15 cellular contexts compared by ENCODE assay signal in the genomic region with DNA sequence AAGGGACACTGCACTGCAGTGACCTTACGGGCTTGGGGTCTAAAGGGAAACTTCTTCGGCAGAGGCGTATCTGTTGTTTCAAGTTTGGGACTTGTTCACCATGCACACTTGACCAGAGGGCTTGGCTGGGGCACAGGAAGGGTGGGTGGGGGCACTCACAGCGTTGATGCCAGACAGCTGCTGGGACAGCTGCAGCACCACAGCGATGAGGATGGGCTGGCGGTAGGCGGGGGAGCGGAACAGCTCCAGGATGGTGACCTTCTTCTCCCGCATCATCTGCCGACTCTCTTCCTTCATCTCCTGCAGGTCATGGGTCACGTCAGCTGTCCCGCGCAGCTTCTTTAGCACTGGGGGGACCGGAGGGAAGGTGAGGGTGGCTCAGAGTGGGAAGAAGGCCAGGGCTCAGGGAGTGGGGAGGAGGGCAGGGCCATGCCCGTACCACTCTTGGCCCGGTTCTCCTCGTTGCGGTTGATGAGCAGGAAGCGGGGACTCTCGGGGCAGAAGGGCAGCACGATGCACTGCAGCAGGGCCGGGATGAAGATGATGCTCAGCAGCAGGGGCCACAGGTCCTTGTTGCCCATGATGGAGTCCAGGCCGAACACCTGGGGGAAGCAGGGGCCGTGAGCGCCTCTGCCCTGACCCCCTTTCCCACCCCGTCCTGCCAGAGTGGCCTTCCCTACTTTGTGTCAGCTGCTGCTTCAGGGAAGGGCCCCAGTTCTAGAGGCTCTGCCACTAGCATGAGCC. TPM values are rescaled to one million over a fixed set of nuclear protein-coding genes. Genes with fewer than 3 reads are reported as not detected.
A peak's percentile ranks its signal among the peaks of the same experiment; 100 is the strongest.
DNase-seq lines count a peak whose midpoint lies in the region; ATAC-seq and TF ChIP-seq lines count a peak whose summit lies in the region.
"Had no signal": no experiment of that assay in that cellular context is flagged by ENCODE, and none has a peak within 500 bp of the region (broad histone marks: within the 10 kb centered on the region; RNA-seq: fewer than 3 reads in every experiment).

No MANE protein-coding gene starts in this region.

- H3K9me3 ChIP-seq in KOPT-K1 (ENCODE audit: insufficient read depth, low read length, poor library complexity, severe bottlenecking) = no peaks in the 10 kb centered on the region
- H3K9me3 ChIP-seq in neuronal stem cell (replicated peaks in 1 of 2; ENCODE audit: control insufficient read depth in 2 of 2, insufficient read depth in 1 of 2, low read depth in 1 of 2, low read length in 2 of 2) = peaks cover 0 to 6% of the 10 kb centered on the region in 2 donors
- H3K9me3 ChIP-seq in prostate gland = no peaks in the 10 kb centered on the region
- H3K9me3 ChIP-seq: upper lobe of left lung had no signal

- H3K79me1 ChIP-seq in neuronal stem cell (ENCODE audit: low read depth, low read length) = peaks cover 21% of the 10 kb centered on the region

- H3K4me2 ChIP-seq in neuronal stem cell (ENCODE audit: insufficient read depth, low read length, poor library complexity, severe bottlenecking) = no peak overlapping the region

- H3K4me1 ChIP-seq in neuronal stem cell (ENCODE audit: control insufficient read depth in 2 of 2, insufficient read depth in 1 of 2, low read depth in 1 of 2, low read length in 2 of 2) (peaks cover 8 to 31% of the 10 kb centered on the region in 2 donors), prostate gland (replicated peaks) (peaks cover 16% of the 10 kb centered on the region)

- peak overlapping the region; percentile 67 for H2BK5ac ChIP-seq in neuronal stem cell (ENCODE audit: low read length)

- ATAC-seq in activated CD4-positive, alpha-beta T cell treated with anti-CD3 and anti-CD28 coated beads for 36 hours = no peak
- no peak for ATAC-seq in central memory CD8-positive, alpha-beta T cell (replicated peaks; ENCODE audit: extremely low read depth, poor library complexity, severe bottlenecking)
- no peak for ATAC-seq in HG02981 (IDR thresholded peaks at IDR 0.05; ENCODE audit: unreplicated experiment)
- ATAC-seq: activated T-cell treated with anti-CD3 and anti-CD28 coated beads, Interleukin-2, amount 50 U/mL, for 4 hours; left cardiac atrium; Panc1 had no signal

- no peak overlapping the region for H4K91ac ChIP-seq in neuronal stem cell (ENCODE audit: low read depth, low read length, poor library complexity)

- no peak for TF ChIP-seq CTCF in prostate gland (IDR thresholded peaks at IDR 0.05)

- no peak overlapping the region for H2BK120ac ChIP-seq in neuronal stem cell (ENCODE audit: low read depth, low read length)

- H3K36me3 Mint-ChIP-seq in activated CD4-positive, alpha-beta T cell treated with anti-CD3 and anti-CD28 coated beads for 36 hours (ENCODE audit: low read depth) = peaks cover 79% of the 10 kb centered on the region
- peaks cover 68% of the 10 kb centered on the region for H3K36me3 Mint-ChIP-seq in central memory CD8-positive, alpha-beta T cell (ENCODE audit: insufficient read depth)

- peaks cover 59% of the 10 kb centered on the region for H3K4me1 Mint-ChIP-seq in activated CD4-positive, alpha-beta T cell treated with anti-CD3 and anti-CD28 coated beads for 36 hours
- H3K4me1 Mint-ChIP-seq in central memory CD8-positive, alpha-beta T cell = peaks cover 66% of the 10 kb centered on the region

- no peaks in the 10 kb centered on the region for H3K9me3 Mint-ChIP-seq in activated CD4-positive, alpha-beta T cell treated with anti-CD3 and anti-CD28 coated beads for 36 hours (ENCODE audit: low read depth)
- no peaks in the 10 kb centered on the region for H3K9me3 Mint-ChIP-seq in central memory CD8-positive, alpha-beta T cell
- H3K9me3 Mint-ChIP-seq: activated T-cell treated with anti-CD3 and anti-CD28 coated beads, Interleukin-2, amount 50 U/mL, for 4 hours had no signal

- no peak overlapping the region for H4K8ac ChIP-seq in neuronal stem cell (ENCODE audit: low read depth, low read length)

- CTCF ChIA-PET in activated CD4-positive, alpha-beta T cell treated with anti-CD3 and anti-CD28 coated beads for 36 hours (lab: Charles Lee) = no interaction called here

- no peak overlapping the region for H2AFZ ChIP-seq in neuronal stem cell (ENCODE audit: low read length)

- POLR2A ChIA-PET in activated CD4-positive, alpha-beta T cell treated with anti-CD3 and anti-CD28 coated beads for 36 hours (lab: Charles Lee) = no interaction called here

- H3K18ac ChIP-seq in neuronal stem cell (ENCODE audit: low read length) = peak overlapping the region; percentile 11

- no peaks in the 10 kb centered on the region for H3K27me3 Mint-ChIP-seq in activated CD4-positive, alpha-beta T cell treated with anti-CD3 and anti-CD28 coated beads for 36 hours
- no peaks in the 10 kb centered on the region for H3K27me3 Mint-ChIP-seq in central memory CD8-positive, alpha-beta T cell

- no peak overlapping the region for H2BK12ac ChIP-seq in neuronal stem cell (ENCODE audit: low read length)

- H2AK5ac ChIP-seq in neuronal stem cell (ENCODE audit: low read depth, low read length) = no peak overlapping the region

- no peak for DNase-seq in activated CD4-positive, alpha-beta T cell treated with anti-CD3 and anti-CD28 coated beads for 36 hours
- DNase-seq in activated CD4-positive, alpha-beta T cell treated with anti-CD3 and anti-CD28 coated beads for 1 hour = no peak
- no peak for DNase-seq in central memory CD8-positive, alpha-beta T cell (ENCODE audit: low spot score in 2 of 2)
- DNase-seq in neuronal stem cell (ENCODE audit: low spot score) (no peak), prostate gland (ENCODE audit: low spot score) (no peak), NCI-H2081 treated with DMSO at 0.1 percent for 48 hours (lab: John Stamatoyannopoulos, UW) (no peak)
- DNase-seq: activated T-cell treated with anti-CD3 and anti-CD28 coated beads, Interleukin-2, amount 50 U/mL, for 4 hours; caudate nucleus; left cardiac atrium; NCI-H1092 treated with DMSO at 0.1 percent for 48 hours; NCI-H446 had no signal

- H3K14ac ChIP-seq in neuronal stem cell (ENCODE audit: low read length) = no peak overlapping the region

- H3K9ac ChIP-seq in neuronal stem cell (ENCODE audit: low read depth, low read length, poor library complexity) = peak overlapping the region; percentile 17

- no peak overlapping the region for H3K4me3 ChIP-seq in neuronal stem cell (ENCODE audit: low read length in 2 of 2)
- no peak overlapping the region for H3K4me3 ChIP-seq in prostate gland
- H3K4me3 ChIP-seq: upper lobe of left lung had no signal

- H3K27ac Mint-ChIP-seq in activated CD4-positive, alpha-beta T cell treated with anti-CD3 and anti-CD28 coated beads for 36 hours = peak overlapping the region; percentile 92
- H3K27ac Mint-ChIP-seq in central memory CD8-positive, alpha-beta T cell (ENCODE audit: low read depth) = peak overlapping the region; percentile 78

- no peaks in the 10 kb centered on the region for H3K27me3 ChIP-seq in neuronal stem cell (ENCODE audit: control insufficient read depth in 3 of 3, insufficient read depth in 3 of 3, low read depth in 1 of 3, low read length in 3 of 3)
- H3K27me3 ChIP-seq in prostate gland (replicated peaks; ENCODE audit: insufficient read depth) = no peaks in the 10 kb centered on the region
- H3K27me3 ChIP-seq: upper lobe of left lung had no signal

- peak overlapping the region; percentile 95 for H3K27ac ChIP-seq in KOPT-K1 (ENCODE audit: low read depth, low read length, poor library complexity, severe bottlenecking)
- peak overlapping the region; percentile 42 for H3K27ac ChIP-seq in neuronal stem cell (replicated peaks; ENCODE audit: low read length)
- no peak overlapping the region for H3K27ac ChIP-seq in prostate gland

- no peak overlapping the region for H3K4ac ChIP-seq in neuronal stem cell (ENCODE audit: low read length)

- H2BK15ac ChIP-seq in neuronal stem cell (ENCODE audit: low read length) = no peak overlapping the region

- TF ChIP-seq POLR2A in prostate gland (IDR thresholded peaks at IDR 0.05) = no peak

- H3K36me3 ChIP-seq in KOPT-K1 (ENCODE audit: insufficient read depth, low read length) = peaks cover 72% of the 10 kb centered on the region
- peaks cover 81 to 98% of the 10 kb centered on the region in 2 donors for H3K36me3 ChIP-seq in neuronal stem cell (replicated peaks in 1 of 2; ENCODE audit: control insufficient read depth in 2 of 2, insufficient read depth in 2 of 2, low read length in 2 of 2)
- H3K36me3 ChIP-seq in prostate gland = peaks cover 13 to 32% of the 10 kb centered on the region in 2 donors

- H3K23ac ChIP-seq in neuronal stem cell (ENCODE audit: low read depth, low read length, poor library complexity) = peak overlapping the region; percentile 56

- no peak overlapping the region for H3K4me3 Mint-ChIP-seq in activated CD4-positive, alpha-beta T cell treated with anti-CD3 and anti-CD28 coated beads for 36 hours
- peak overlapping the region; percentile 66 for H3K4me3 Mint-ChIP-seq in central memory CD8-positive, alpha-beta T cell
- H3K4me3 Mint-ChIP-seq: activated T-cell treated with anti-CD3 and anti-CD28 coated beads, Interleukin-2, amount 50 U/mL, for 4 hours had no signal

- intact Hi-C loops in activated CD4-positive, alpha-beta T cell treated with anti-CD3 and anti-CD28 coated beads for 36 hours (cut with DNase I, micrococcal nuclease) = loop anchor here in 1 of 2 experiments (5.0 kb wide), 1 partner anchor 243 kb away; a partner anchor contains a TSS
- intact Hi-C loops in prostate gland (cut with DNase I) = loop anchor here (5.0 to 10.0 kb wide), 2 partner anchors 143 to 165 kb away; a partner anchor contains a TSS

- WGBS in neuronal stem cell (ENCODE audit: extremely low coverage in 2 of 2, insufficient read length in 2 of 2, insufficient replicate concordance in 1 of 2), 2 donors = no CpG with 5 or more reads among the region's 26 CpGs
- 83% methylated on average over 23 of the region's 26 CpGs for WGBS in prostate gland

RNA-seq across cellular contexts. Expression of a gene that starts 29.1 kb away (rescaled TPM):
- total RNA-seq in activated CD4-positive, alpha-beta T cell treated with anti-CD3 and anti-CD28 coated beads for 36 hours = 100 to 1,000 TPM; 115 to 125 TPM
- polyA plus RNA-seq in neuronal stem cell (2013, experiment 1 of 2) = 350 TPM
- 351 TPM for polyA plus RNA-seq in neuronal stem cell (2013, experiment 2 of 2)
- total RNA-seq in prostate gland = 100 to 1,000 TPM in 1 of 2 donors, 10 to 100 TPM in 1; 83.9 to 159 TPM

Comparison
In these comparisons a context has a peak if more than half of its experiments do, and no peak if none do; other contexts are left out.
1. H3K27ac ChIP-seq: peak in KOPT-K1 (single experiment) and neuronal stem cell (single experiment); none in prostate gland (0 of 2).